Comparison of ENCODE assay signal across 2 cellular contexts in the genomic region with DNA sequence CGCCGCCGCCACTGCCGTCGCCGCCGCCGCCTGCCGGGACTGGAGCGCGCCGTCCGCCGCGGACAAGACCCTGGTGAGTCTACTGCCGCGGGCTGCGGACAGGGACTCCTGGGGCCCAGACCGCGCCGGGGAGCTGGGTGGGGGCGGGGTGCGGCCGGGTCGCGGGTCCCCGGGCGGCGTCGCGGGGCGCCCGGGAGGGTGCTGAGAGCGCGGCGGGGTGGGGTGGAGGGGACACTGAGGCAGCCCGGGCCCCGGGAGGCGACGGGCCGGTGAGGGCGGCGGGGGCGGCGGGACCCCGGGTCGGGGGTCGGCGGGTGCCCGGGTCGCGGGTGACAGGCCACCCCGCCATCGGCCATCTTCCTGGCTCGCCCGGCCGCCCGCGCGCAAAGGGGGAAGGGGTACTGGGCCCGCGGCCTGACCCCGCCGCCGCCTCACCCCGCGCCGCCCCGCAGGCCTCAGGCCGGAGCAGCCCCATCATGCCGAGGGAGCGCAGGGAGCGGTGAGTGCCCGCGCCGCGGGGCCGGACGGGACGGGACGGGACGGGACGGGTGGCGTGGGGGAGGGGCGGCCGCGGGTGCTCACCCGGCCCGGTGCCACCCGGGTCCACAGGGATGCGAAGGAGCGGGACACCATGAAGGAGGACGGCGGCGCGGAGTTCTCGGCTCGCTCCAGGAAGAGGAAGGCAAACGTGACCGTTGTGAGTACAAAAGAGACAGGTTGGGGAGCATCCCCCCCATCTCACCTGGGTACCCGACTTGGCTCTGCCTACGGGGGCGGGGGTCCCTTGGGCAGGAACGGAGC.
TF ChIP-seq lines count a peak whose summit lies in the region.

No MANE protein-coding gene starts in this region.

TF ChIP-seq in GM12878, 131 proteins besides CTCF, POLR2A, EP300 and RAD21:
- TF ChIP-seq, protein P1, sequence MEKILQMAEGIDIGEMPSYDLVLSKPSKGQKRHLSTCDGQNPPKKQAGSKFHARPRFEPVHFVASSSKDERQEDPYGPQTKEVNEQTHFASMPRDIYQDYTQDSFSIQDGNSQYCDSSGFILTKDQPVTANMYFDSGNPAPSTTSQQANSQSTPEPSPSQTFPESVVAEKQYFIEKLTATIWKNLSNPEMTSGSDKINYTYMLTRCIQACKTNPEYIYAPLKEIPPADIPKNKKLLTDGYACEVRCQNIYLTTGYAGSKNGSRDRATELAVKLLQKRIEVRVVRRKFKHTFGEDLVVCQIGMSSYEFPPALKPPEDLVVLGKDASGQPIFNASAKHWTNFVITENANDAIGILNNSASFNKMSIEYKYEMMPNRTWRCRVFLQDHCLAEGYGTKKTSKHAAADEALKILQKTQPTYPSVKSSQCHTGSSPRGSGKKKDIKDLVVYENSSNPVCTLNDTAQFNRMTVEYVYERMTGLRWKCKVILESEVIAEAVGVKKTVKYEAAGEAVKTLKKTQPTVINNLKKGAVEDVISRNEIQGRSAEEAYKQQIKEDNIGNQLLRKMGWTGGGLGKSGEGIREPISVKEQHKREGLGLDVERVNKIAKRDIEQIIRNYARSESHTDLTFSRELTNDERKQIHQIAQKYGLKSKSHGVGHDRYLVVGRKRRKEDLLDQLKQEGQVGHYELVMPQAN (conservative IDR thresholded peaks at IDR 0.05), result peak; percentile 53; the same call in 1 of the 2 replicates
- TF ChIP-seq NBN (IDR thresholded peaks at IDR 0.05) (no peak), IKZF1 (conservative IDR thresholded peaks at IDR 0.05) (0 out of 2 replicates have a peak, but pooled peaks have one; percentile 35)

TF ChIP-seq in HepG2, 621 proteins besides CTCF, POLR2A, EP300 and RAD21:
- TF ChIP-seq, protein P2, sequence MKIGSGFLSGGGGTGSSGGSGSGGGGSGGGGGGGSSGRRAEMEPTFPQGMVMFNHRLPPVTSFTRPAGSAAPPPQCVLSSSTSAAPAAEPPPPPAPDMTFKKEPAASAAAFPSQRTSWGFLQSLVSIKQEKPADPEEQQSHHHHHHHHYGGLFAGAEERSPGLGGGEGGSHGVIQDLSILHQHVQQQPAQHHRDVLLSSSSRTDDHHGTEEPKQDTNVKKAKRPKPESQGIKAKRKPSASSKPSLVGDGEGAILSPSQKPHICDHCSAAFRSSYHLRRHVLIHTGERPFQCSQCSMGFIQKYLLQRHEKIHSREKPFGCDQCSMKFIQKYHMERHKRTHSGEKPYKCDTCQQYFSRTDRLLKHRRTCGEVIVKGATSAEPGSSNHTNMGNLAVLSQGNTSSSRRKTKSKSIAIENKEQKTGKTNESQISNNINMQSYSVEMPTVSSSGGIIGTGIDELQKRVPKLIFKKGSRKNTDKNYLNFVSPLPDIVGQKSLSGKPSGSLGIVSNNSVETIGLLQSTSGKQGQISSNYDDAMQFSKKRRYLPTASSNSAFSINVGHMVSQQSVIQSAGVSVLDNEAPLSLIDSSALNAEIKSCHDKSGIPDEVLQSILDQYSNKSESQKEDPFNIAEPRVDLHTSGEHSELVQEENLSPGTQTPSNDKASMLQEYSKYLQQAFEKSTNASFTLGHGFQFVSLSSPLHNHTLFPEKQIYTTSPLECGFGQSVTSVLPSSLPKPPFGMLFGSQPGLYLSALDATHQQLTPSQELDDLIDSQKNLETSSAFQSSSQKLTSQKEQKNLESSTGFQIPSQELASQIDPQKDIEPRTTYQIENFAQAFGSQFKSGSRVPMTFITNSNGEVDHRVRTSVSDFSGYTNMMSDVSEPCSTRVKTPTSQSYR (CRISPR knock-in tag; IDR thresholded peaks at IDR 0.05; ENCODE audit: borderline replicate concordance), result peak; percentile 77
- TF ChIP-seq, protein P3, sequence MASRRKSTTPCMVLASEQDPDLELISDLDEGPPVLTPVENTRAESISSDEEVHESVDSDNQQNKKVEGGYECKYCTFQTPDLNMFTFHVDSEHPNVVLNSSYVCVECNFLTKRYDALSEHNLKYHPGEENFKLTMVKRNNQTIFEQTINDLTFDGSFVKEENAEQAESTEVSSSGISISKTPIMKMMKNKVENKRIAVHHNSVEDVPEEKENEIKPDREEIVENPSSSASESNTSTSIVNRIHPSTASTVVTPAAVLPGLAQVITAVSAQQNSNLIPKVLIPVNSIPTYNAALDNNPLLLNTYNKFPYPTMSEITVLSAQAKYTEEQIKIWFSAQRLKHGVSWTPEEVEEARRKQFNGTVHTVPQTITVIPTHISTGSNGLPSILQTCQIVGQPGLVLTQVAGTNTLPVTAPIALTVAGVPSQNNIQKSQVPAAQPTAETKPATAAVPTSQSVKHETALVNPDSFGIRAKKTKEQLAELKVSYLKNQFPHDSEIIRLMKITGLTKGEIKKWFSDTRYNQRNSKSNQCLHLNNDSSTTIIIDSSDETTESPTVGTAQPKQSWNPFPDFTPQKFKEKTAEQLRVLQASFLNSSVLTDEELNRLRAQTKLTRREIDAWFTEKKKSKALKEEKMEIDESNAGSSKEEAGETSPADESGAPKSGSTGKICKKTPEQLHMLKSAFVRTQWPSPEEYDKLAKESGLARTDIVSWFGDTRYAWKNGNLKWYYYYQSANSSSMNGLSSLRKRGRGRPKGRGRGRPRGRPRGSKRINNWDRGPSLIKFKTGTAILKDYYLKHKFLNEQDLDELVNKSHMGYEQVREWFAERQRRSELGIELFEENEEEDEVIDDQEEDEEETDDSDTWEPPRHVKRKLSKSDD (CRISPR knock-in tag; IDR thresholded peaks at IDR 0.05; ENCODE audit: low read depth), result no peak
- peak; percentile 36; the same call in 1 of the 2 replicates for TF ChIP-seq ZFX (CRISPR knock-in tag; IDR thresholded peaks at IDR 0.05; ENCODE audit: low read depth)
- TF ChIP-seq, protein P4, sequence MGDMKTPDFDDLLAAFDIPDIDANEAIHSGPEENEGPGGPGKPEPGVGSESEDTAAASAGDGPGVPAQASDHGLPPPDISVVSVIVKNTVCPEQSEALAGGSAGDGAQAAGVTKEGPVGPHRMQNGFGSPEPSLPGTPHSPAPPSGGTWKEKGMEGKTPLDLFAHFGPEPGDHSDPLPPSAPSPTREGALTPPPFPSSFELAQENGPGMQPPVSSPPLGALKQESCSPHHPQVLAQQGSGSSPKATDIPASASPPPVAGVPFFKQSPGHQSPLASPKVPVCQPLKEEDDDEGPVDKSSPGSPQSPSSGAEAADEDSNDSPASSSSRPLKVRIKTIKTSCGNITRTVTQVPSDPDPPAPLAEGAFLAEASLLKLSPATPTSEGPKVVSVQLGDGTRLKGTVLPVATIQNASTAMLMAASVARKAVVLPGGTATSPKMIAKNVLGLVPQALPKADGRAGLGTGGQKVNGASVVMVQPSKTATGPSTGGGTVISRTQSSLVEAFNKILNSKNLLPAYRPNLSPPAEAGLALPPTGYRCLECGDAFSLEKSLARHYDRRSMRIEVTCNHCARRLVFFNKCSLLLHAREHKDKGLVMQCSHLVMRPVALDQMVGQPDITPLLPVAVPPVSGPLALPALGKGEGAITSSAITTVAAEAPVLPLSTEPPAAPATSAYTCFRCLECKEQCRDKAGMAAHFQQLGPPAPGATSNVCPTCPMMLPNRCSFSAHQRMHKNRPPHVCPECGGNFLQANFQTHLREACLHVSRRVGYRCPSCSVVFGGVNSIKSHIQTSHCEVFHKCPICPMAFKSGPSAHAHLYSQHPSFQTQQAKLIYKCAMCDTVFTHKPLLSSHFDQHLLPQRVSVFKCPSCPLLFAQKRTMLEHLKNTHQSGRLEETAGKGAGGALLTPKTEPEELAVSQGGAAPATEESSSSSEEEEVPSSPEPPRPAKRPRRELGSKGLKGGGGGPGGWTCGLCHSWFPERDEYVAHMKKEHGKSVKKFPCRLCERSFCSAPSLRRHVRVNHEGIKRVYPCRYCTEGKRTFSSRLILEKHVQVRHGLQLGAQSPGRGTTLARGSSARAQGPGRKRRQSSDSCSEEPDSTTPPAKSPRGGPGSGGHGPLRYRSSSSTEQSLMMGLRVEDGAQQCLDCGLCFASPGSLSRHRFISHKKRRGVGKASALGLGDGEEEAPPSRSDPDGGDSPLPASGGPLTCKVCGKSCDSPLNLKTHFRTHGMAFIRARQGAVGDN (CRISPR knock-in tag; IDR thresholded peaks at IDR 0.05), result peak; percentile 47; the same call in 1 of the 2 replicates
- TF ChIP-seq ZNF777 (CRISPR knock-in tag; IDR thresholded peaks at IDR 0.05), result peak; percentile 86
- 0 out of 2 replicates have a peak, but pooled peaks have one; percentile 11 for TF ChIP-seq ATF7-NPFF (CRISPR knock-in tag; IDR thresholded peaks at IDR 0.05; ENCODE audit: low read depth)
- TF ChIP-seq, protein P5, sequence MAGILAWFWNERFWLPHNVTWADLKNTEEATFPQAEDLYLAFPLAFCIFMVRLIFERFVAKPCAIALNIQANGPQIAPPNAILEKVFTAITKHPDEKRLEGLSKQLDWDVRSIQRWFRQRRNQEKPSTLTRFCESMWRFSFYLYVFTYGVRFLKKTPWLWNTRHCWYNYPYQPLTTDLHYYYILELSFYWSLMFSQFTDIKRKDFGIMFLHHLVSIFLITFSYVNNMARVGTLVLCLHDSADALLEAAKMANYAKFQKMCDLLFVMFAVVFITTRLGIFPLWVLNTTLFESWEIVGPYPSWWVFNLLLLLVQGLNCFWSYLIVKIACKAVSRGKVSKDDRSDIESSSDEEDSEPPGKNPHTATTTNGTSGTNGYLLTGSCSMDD (CRISPR knock-in tag; IDR thresholded peaks at IDR 0.05), result no peak
- TF ChIP-seq SRF (IDR thresholded peaks at IDR 0.05; ENCODE audit: low read depth, low read length), result no peak
- TF ChIP-seq ZNF768 (CRISPR knock-in tag; IDR thresholded peaks at IDR 0.05), result peak; percentile 13; the same call in 1 of the 2 replicates
- TF ChIP-seq, protein P6, sequence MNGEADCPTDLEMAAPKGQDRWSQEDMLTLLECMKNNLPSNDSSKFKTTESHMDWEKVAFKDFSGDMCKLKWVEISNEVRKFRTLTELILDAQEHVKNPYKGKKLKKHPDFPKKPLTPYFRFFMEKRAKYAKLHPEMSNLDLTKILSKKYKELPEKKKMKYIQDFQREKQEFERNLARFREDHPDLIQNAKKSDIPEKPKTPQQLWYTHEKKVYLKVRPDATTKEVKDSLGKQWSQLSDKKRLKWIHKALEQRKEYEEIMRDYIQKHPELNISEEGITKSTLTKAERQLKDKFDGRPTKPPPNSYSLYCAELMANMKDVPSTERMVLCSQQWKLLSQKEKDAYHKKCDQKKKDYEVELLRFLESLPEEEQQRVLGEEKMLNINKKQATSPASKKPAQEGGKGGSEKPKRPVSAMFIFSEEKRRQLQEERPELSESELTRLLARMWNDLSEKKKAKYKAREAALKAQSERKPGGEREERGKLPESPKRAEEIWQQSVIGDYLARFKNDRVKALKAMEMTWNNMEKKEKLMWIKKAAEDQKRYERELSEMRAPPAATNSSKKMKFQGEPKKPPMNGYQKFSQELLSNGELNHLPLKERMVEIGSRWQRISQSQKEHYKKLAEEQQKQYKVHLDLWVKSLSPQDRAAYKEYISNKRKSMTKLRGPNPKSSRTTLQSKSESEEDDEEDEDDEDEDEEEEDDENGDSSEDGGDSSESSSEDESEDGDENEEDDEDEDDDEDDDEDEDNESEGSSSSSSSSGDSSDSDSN (CRISPR knock-in tag; IDR thresholded peaks at IDR 0.05), result peak; percentile 25; the same call in 1 of the 2 replicates
- TF ChIP-seq, protein P7, sequence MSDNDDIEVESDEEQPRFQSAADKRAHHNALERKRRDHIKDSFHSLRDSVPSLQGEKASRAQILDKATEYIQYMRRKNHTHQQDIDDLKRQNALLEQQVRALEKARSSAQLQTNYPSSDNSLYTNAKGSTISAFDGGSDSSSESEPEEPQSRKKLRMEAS (IDR thresholded peaks at IDR 0.05), result 0 out of 2 replicates have a peak, but pooled peaks have one; percentile 20
- TF ChIP-seq YEATS4 (CRISPR knock-in tag; IDR thresholded peaks at IDR 0.05; ENCODE audit: borderline replicate concordance), result 0 out of 2 replicates have a peak, but pooled peaks have one; percentile 24
